Comparison of ENCODE assay signal across 1 cellular context in the genomic region with DNA sequence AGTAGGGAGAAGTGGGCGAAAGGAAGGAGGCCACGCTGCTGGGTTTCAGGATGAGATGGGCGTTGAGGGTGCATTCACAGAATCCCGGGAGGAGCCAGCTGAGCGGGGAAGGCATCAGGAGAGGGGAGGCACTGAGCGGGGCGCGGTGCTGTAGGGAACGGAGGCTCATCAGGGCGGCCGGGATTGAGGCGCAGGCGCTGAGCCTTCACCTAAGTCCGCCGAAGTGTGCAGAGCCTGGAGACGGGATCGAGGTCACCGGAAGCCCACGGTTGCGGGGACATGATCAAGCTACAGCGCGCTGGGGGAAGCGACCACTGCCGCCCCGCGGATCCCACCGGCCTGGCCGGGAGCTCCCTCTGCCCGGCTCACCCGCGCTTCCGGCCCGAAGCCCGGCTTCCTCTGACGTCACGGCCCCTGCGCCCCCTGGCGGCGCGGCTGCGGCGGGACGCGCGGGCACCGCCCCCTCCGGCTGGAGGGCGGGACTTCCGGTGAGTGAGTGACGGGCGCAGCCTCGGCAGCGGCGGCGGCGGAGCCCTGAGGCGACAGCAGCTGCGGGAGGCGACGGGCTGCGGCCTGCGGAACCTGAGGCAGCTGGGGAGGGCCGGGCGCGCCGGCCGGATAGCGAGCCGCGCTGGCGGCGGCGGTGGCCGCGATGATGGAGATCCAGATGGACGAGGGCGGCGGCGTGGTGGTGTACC.
A peak's percentile ranks its signal among the peaks of the same experiment; 100 is the strongest.
TF ChIP-seq lines count a peak whose summit lies in the region.

A gene with protein sequence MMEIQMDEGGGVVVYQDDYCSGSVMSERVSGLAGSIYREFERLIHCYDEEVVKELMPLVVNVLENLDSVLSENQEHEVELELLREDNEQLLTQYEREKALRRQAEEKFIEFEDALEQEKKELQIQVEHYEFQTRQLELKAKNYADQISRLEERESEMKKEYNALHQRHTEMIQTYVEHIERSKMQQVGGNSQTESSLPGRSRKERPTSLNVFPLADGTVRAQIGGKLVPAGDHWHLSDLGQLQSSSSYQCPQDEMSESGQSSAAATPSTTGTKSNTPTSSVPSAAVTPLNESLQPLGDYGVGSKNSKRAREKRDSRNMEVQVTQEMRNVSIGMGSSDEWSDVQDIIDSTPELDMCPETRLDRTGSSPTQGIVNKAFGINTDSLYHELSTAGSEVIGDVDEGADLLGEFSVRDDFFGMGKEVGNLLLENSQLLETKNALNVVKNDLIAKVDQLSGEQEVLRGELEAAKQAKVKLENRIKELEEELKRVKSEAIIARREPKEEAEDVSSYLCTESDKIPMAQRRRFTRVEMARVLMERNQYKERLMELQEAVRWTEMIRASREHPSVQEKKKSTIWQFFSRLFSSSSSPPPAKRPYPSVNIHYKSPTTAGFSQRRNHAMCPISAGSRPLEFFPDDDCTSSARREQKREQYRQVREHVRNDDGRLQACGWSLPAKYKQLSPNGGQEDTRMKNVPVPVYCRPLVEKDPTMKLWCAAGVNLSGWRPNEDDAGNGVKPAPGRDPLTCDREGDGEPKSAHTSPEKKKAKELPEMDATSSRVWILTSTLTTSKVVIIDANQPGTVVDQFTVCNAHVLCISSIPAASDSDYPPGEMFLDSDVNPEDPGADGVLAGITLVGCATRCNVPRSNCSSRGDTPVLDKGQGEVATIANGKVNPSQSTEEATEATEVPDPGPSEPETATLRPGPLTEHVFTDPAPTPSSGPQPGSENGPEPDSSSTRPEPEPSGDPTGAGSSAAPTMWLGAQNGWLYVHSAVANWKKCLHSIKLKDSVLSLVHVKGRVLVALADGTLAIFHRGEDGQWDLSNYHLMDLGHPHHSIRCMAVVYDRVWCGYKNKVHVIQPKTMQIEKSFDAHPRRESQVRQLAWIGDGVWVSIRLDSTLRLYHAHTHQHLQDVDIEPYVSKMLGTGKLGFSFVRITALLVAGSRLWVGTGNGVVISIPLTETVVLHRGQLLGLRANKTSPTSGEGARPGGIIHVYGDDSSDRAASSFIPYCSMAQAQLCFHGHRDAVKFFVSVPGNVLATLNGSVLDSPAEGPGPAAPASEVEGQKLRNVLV (N-terminal part only) (plus strand): TSS at position 508 of the 698 bp plus-strand sequence. CDS start 145 bp downstream, at position 653.

TF ChIP-seq in HepG2, 621 proteins besides CTCF, POLR2A, EP300 and RAD21 (continued from another document and continues in another):
- TF ChIP-seq, protein P1, sequence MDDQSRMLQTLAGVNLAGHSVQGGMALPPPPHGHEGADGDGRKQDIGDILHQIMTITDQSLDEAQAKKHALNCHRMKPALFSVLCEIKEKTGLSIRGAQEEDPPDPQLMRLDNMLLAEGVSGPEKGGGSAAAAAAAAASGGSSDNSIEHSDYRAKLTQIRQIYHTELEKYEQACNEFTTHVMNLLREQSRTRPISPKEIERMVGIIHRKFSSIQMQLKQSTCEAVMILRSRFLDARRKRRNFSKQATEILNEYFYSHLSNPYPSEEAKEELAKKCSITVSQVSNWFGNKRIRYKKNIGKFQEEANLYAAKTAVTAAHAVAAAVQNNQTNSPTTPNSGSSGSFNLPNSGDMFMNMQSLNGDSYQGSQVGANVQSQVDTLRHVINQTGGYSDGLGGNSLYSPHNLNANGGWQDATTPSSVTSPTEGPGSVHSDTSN (CRISPR knock-in tag; IDR thresholded peaks at IDR 0.05; ENCODE audit: borderline replicate concordance), result peak; percentile 57; the same call in 1 of the 2 replicates
- TF ChIP-seq ZNF615 (CRISPR knock-in tag; IDR thresholded peaks at IDR 0.05; ENCODE audit: borderline replicate concordance) (no peak), ZNF343 (CRISPR knock-in tag; IDR thresholded peaks at IDR 0.05) (no peak), ZNF230 (CRISPR knock-in tag; IDR thresholded peaks at IDR 0.05) (no peak), PPARG (CRISPR knock-in tag; conservative IDR thresholded peaks at IDR 0.05) (no peak; the same call in 1 of the 2 replicates), ZNF263 (CRISPR knock-in tag; IDR thresholded peaks at IDR 0.05) (0 out of 2 replicates have a peak, but pooled peaks have one; percentile 38), ATRX (CRISPR knock-in tag; IDR thresholded peaks at IDR 0.05; ENCODE audit: borderline replicate concordance) (no peak), JUN (CRISPR knock-in tag; IDR thresholded peaks at IDR 0.05) (peak; percentile 64; the same call in 1 of the 2 replicates), ZNF616 (CRISPR knock-in tag; IDR thresholded peaks at IDR 0.05; ENCODE audit: low read depth) (peak; percentile 49; the same call in 1 of the 2 replicates), TARDBP (CRISPR knock-in tag; IDR thresholded peaks at IDR 0.05) (no peak), ZNF180 (CRISPR knock-in tag; IDR thresholded peaks at IDR 0.05; ENCODE audit: borderline replicate concordance, low read depth) (peak; percentile 33; the same call in 1 of the 2 replicates), KLF16 (CRISPR knock-in tag; IDR thresholded peaks at IDR 0.05) (peak in 1 of 2 experiments; percentile 78; a peak in 1 of 4 replicates), KMT2A (CRISPR knock-in tag; IDR thresholded peaks at IDR 0.05) (no peak; the same call in 1 of the 2 replicates), HOXA7 (CRISPR knock-in tag; IDR thresholded peaks at IDR 0.05) (no peak), ZNF879 (CRISPR knock-in tag; IDR thresholded peaks at IDR 0.05) (no peak), SPEN (CRISPR knock-in tag; IDR thresholded peaks at IDR 0.05; ENCODE audit: low read depth) (peak; percentile 97)
- TF ChIP-seq, protein P2, sequence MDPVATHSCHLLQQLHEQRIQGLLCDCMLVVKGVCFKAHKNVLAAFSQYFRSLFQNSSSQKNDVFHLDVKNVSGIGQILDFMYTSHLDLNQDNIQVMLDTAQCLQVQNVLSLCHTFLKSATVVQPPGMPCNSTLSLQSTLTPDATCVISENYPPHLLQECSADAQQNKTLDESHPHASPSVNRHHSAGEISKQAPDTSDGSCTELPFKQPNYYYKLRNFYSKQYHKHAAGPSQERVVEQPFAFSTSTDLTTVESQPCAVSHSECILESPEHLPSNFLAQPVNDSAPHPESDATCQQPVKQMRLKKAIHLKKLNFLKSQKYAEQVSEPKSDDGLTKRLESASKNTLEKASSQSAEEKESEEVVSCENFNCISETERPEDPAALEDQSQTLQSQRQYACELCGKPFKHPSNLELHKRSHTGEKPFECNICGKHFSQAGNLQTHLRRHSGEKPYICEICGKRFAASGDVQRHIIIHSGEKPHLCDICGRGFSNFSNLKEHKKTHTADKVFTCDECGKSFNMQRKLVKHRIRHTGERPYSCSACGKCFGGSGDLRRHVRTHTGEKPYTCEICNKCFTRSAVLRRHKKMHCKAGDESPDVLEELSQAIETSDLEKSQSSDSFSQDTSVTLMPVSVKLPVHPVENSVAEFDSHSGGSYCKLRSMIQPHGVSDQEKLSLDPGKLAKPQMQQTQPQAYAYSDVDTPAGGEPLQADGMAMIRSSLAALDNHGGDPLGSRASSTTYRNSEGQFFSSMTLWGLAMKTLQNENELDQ (CRISPR knock-in tag; IDR thresholded peaks at IDR 0.05; ENCODE audit: borderline replicate concordance), result no peak
- TF ChIP-seq, protein P3, sequence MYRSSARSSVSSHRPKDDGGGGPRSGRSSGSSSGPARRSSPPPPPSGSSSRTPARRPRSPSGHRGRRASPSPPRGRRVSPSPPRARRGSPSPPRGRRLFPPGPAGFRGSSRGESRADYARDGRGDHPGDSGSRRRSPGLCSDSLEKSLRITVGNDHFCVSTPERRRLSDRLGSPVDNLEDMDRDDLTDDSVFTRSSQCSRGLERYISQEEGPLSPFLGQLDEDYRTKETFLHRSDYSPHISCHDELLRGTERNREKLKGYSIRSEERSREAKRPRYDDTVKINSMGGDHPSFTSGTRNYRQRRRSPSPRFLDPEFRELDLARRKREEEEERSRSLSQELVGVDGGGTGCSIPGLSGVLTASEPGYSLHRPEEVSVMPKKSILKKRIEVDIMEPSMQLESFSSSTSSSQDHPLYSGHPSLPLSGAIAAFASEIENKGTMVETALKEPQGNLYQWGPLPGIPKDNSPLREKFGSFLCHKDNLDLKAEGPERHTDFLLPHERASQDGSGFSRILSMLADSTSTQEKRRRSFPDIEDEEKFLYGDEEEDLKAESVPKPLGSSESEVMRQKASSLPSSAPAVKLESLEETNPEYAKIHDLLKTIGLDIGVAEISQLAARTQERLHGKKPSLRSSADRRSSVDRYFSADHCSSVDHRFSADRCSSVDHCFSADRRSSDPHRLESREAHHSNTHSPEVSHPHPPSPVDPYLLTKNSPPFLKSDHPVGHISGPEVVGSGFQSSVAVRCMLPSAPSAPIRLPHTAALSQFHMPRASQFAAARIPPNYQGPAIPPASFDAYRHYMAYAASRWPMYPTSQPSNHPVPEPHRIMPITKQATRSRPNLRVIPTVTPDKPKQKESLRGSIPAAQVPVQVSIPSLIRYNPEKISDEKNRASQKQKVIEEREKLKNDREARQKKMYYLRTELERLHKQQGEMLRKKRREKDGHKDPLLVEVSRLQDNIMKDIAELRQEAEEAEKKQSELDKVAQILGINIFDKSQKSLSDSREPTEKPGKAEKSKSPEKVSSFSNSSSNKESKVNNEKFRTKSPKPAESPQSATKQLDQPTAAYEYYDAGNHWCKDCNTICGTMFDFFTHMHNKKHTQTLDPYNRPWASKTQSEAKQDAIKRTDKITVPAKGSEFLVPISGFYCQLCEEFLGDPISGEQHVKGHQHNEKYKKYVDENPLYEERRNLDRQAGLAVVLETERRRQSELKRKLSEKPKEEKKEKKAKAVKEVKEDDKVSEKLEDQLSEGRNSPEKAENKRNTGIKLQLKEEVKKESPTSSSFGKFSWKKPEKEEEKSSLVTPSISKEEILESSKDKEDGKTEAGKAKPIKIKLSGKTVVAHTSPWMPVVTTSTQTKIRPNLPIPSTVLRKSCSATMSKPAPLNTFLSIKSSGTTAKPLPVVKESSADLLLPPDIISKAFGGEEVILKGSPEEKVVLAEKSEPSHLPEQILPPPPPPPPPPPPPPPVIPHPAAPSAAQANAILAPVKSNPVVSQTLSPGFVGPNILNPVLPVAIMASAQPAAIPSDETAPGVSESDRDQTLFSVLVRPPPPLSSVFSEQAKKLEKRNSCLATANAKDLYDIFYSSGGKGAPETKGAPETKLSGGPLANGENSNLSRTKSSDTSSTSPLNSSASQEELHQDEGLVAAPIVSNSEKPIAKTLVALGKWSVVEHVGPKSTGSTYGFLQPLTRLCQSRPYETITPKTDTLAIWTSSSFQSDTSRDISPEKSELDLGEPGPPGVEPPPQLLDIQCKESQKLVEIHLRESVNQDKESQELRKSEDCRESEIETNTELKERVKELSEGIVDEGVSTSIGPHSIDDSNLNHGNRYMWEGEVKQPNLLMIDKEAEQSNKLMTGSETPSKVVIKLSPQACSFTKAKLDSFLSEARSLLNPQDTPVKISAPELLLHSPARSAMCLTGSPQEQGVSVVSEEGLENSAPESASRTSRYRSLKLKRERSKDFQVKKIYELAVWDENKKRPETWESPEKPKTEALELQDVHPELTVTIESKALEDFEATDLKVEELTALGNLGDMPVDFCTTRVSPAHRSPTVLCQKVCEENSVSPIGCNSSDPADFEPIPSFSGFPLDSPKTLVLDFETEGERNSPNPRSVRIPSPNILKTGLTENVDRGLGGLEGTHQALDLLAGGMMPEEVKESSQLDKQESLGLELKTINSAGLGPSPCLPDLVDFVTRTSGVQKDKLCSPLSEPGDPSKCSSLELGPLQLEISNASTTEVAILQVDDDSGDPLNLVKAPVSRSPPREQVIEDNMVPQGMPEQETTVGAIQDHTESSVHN (CRISPR knock-in tag; IDR thresholded peaks at IDR 0.05), result no peak
- TF ChIP-seq, protein P4, sequence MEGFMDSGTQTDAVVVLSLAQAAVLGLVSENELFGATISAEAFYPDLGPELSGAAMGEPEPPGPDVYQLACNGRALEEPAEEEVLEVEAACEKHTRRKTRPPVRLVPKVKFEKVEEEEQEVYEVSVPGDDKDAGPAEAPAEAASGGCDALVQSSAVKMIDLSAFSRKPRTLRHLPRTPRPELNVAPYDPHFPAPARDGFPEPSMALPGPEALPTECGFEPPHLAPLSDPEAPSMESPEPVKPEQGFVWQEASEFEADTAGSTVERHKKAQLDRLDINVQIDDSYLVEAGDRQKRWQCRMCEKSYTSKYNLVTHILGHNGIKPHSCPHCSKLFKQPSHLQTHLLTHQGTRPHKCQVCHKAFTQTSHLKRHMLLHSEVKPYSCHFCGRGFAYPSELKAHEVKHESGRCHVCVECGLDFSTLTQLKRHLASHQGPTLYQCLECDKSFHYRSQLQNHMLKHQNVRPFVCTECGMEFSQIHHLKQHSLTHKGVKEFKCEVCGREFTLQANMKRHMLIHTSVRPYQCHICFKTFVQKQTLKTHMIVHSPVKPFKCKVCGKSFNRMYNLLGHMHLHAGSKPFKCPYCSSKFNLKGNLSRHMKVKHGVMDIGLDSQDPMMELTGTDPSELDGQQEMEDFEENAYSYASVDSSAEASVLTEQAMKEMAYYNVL (CRISPR knock-in tag; IDR thresholded peaks at IDR 0.05; ENCODE audit: borderline replicate concordance), result no peak; the same call in 1 of the 2 replicates
- TF ChIP-seq, protein P5, sequence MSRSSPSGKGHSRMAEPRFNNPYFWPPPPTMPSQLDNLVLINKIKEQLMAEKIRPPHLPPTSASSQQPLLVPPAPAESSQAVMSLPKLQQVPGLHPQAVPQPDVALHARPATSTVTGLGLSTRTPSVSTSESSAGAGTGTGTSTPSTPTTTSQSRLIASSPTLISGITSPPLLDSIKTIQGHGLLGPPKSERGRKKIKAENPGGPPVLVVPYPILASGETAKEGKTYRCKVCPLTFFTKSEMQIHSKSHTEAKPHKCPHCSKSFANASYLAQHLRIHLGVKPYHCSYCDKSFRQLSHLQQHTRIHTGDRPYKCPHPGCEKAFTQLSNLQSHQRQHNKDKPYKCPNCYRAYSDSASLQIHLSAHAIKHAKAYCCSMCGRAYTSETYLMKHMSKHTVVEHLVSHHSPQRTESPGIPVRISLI (CRISPR knock-in tag; IDR thresholded peaks at IDR 0.05; ENCODE audit: borderline replicate concordance), result peak; percentile 31; the same call in 1 of the 2 replicates
- TF ChIP-seq, protein P6, sequence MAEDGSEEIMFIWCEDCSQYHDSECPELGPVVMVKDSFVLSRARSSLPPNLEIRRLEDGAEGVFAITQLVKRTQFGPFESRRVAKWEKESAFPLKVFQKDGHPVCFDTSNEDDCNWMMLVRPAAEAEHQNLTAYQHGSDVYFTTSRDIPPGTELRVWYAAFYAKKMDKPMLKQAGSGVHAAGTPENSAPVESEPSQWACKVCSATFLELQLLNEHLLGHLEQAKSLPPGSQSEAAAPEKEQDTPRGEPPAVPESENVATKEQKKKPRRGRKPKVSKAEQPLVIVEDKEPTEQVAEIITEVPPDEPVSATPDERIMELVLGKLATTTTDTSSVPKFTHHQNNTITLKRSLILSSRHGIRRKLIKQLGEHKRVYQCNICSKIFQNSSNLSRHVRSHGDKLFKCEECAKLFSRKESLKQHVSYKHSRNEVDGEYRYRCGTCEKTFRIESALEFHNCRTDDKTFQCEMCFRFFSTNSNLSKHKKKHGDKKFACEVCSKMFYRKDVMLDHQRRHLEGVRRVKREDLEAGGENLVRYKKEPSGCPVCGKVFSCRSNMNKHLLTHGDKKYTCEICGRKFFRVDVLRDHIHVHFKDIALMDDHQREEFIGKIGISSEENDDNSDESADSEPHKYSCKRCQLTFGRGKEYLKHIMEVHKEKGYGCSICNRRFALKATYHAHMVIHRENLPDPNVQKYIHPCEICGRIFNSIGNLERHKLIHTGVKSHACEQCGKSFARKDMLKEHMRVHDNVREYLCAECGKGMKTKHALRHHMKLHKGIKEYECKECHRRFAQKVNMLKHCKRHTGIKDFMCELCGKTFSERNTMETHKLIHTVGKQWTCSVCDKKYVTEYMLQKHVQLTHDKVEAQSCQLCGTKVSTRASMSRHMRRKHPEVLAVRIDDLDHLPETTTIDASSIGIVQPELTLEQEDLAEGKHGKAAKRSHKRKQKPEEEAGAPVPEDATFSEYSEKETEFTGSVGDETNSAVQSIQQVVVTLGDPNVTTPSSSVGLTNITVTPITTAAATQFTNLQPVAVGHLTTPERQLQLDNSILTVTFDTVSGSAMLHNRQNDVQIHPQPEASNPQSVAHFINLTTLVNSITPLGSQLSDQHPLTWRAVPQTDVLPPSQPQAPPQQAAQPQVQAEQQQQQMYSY (CRISPR knock-in tag; IDR thresholded peaks at IDR 0.05), result peak; percentile 73
